Comparison of ENCODE assay signal across 9 cellular contexts in genomic region chr6:119148102-119148824, GRCh38.
A peak's percentile ranks its signal among the peaks of the same experiment; 100 is the strongest.
DNase-seq lines count a peak whose midpoint lies in the region; ATAC-seq and TF ChIP-seq lines count a peak whose summit lies in the region.
"Had no signal": no experiment of that assay in that cellular context is flagged by ENCODE, and none has a peak within 500 bp of the region (broad histone marks: within the 10 kb centered on the region; RNA-seq: fewer than 3 reads in every experiment).

No MANE protein-coding gene starts in this region.

- H3K4me1 ChIP-seq in heart right ventricle = peaks cover 0 to 37% (median 13%) of the 10 kb centered on the region in 9 donors

- no peaks in the 10 kb centered on the region for H3K36me3 ChIP-seq in heart right ventricle

- WGBS in heart right ventricle, 2 donors = 48 to 49% methylated on average over 5 of the region's 5 CpGs

- peak overlapping the region; percentile 49 for H3K4me3 Mint-ChIP-seq in activated naive CD8-positive, alpha-beta T cell treated with anti-CD3 and anti-CD28 coated beads, Interleukin-2, amount 50 U/mL, for 24 hours
- H3K4me3 Mint-ChIP-seq: IgD-negative memory B cell had no signal

- DNase-seq in AG10803 (ENCODE audit: low read depth) = peak; percentile 83
- DNase-seq in NCI-H2029 (lab: John Stamatoyannopoulos, UW) = peak; percentile 61
- DNase-seq in activated naive CD8-positive, alpha-beta T cell treated with anti-CD3 and anti-CD28 coated beads, Interleukin-2, amount 50 U/mL, for 24 hours = no peak
- DNase-seq in heart right ventricle = peak in 1 of 2 donors; percentile 50
- DNase-seq in sciatic nerve (ENCODE audit: low spot score) = no peak
- no peak for DNase-seq in islet precursor cell

- peak; percentile 44 for ATAC-seq in activated naive CD8-positive, alpha-beta T cell treated with anti-CD3 and anti-CD28 coated beads, Interleukin-2, amount 50 U/mL, for 24 hours
- ATAC-seq in heart right ventricle = peak; percentile 61 to 86 (median 76)
- ATAC-seq in sciatic nerve = peak; percentile 78
- ATAC-seq in HG03521 (IDR thresholded peaks at IDR 0.05; ENCODE audit: unreplicated experiment) = no peak

- H3K36me3 Mint-ChIP-seq in activated naive CD8-positive, alpha-beta T cell treated with anti-CD3 and anti-CD28 coated beads, Interleukin-2, amount 50 U/mL, for 24 hours (ENCODE audit: low read depth) = no peaks in the 10 kb centered on the region
- H3K36me3 Mint-ChIP-seq: IgD-negative memory B cell had no signal

- TF ChIP-seq CTCF in AG10803 (conservative IDR thresholded peaks at IDR 0.05; ENCODE audit: low read length) (peak; percentile 67), GM12873 (IDR thresholded peaks at IDR 0.05; ENCODE audit: insufficient read depth, low read depth, low read length, missing control alignments) (peak; percentile 51), heart right ventricle (IDR thresholded peaks at IDR 0.05) (peak in 8 of 9 donors; percentile 25 to 72 (median 68))

- intact Hi-C loops in heart right ventricle (cut with DNase I) (loop anchor here in 4 of 10 donors (10.0 kb wide), 4 partner anchors 197 to 927 kb away; partner anchors contain the start of gene MAN1A1 (in 2 of the 4)), sciatic nerve (cut with DNase I) (no loop called here)

- peak overlapping the region in 1 of 10 donors; percentile 65 for H3K27ac ChIP-seq in heart right ventricle

- peak overlapping the region; percentile 36 for H3K27ac Mint-ChIP-seq in activated naive CD8-positive, alpha-beta T cell treated with anti-CD3 and anti-CD28 coated beads, Interleukin-2, amount 50 U/mL, for 24 hours
- H3K27ac Mint-ChIP-seq: IgD-negative memory B cell had no signal

- peaks cover 4% of the 10 kb centered on the region for H3K27me3 Mint-ChIP-seq in activated naive CD8-positive, alpha-beta T cell treated with anti-CD3 and anti-CD28 coated beads, Interleukin-2, amount 50 U/mL, for 24 hours

- H3K27me3 ChIP-seq in heart right ventricle = no peaks in the 10 kb centered on the region

- peaks cover 0 to 9% (median 0%) of the 10 kb centered on the region in 11 donors for H3K9me3 ChIP-seq in heart right ventricle

- no peaks in the 10 kb centered on the region for H3K9me3 Mint-ChIP-seq in activated naive CD8-positive, alpha-beta T cell treated with anti-CD3 and anti-CD28 coated beads, Interleukin-2, amount 50 U/mL, for 24 hours
- H3K9me3 Mint-ChIP-seq: IgD-negative memory B cell had no signal

- peaks cover 48% of the 10 kb centered on the region for H3K4me1 Mint-ChIP-seq in activated naive CD8-positive, alpha-beta T cell treated with anti-CD3 and anti-CD28 coated beads, Interleukin-2, amount 50 U/mL, for 24 hours

- H3K4me3 ChIP-seq in AG10803 (ENCODE audit: low read length) (peak overlapping the region; percentile 35; the same call in 1 of the 2 replicates), heart right ventricle (no peak overlapping the region)

Comparison
In these comparisons a context has a peak if more than half of its experiments do, and no peak if none do; other contexts are left out.
1. DNase-seq: peak in AG10803 (single experiment) and NCI-H2029 (single experiment); none in activated naive CD8-positive, alpha-beta T cell treated with anti-CD3 and anti-CD28 coated beads, Interleukin-2, amount 50 U/mL, for 24 hours (single experiment), sciatic nerve (single experiment) and islet precursor cell (single experiment).
2. Peak in every context shown above with its lines, with median percentiles within 50 percentile points of each other: CTCF ChIP-seq.